In genomic region chr18:23377669-23378469, GRCh38 we compare ENCODE assay signal across 8 cellular contexts.
A peak's percentile ranks its signal among the peaks of the same experiment; 100 is the strongest.
DNase-seq lines count a peak whose midpoint lies in the region; ATAC-seq and TF ChIP-seq lines count a peak whose summit lies in the region.
"Had no signal": no experiment of that assay in that cellular context is flagged by ENCODE, and none has a peak within 500 bp of the region (broad histone marks: within the 10 kb centered on the region; RNA-seq: fewer than 3 reads in every experiment).

No MANE protein-coding gene starts in this region.

- DNase-seq in effector memory CD8-positive, alpha-beta T cell: no peak
- DNase-seq in skeletal muscle cell (ENCODE audit: low read depth) (peak; percentile 57), SIG-M5 treated with dmso at 0.1 percent for 504 hours (lab: John Stamatoyannopoulos, UW; ENCODE audit: unreplicated experiment) (no peak), natural killer cell (no peak)
- no peak for DNase-seq in stimulated activated CD4-positive, alpha-beta T cell treated with anti-CD3 and anti-CD28 coated beads, Interleukin-4, amount 100 ng/mL, for 4 hours

- ATAC-seq in GM18909 (IDR thresholded peaks at IDR 0.05; ENCODE audit: poor library complexity, unreplicated experiment): peak; percentile 72
- ATAC-seq in HG03571 (IDR thresholded peaks at IDR 0.05; ENCODE audit: unreplicated experiment): peak; percentile 66
- no peak for ATAC-seq in effector memory CD8-positive, alpha-beta T cell (replicated peaks)
- ATAC-seq in natural killer cell: no peak

- no peak overlapping the region for H3K4me3 Mint-ChIP-seq in effector memory CD8-positive, alpha-beta T cell
- H3K4me3 Mint-ChIP-seq in natural killer cell: no peak overlapping the region
- H3K4me3 Mint-ChIP-seq: natural killer cell treated with Interleukin-12 subunit alpha and Interleukin-12 subunit beta and Interleukin-15 and Interleukin-18, amount 100 ng/mL, for 72 hours had no signal

- TF ChIP-seq CTCF in natural killer cell (IDR thresholded peaks at IDR 0.05): no peak

- H3K4me3 ChIP-seq in skeletal muscle cell (ENCODE audit: low read depth, low read length): no peak overlapping the region

- no peaks in the 10 kb centered on the region for H3K9me3 Mint-ChIP-seq in effector memory CD8-positive, alpha-beta T cell
- no peaks in the 10 kb centered on the region for H3K9me3 Mint-ChIP-seq in natural killer cell
- H3K9me3 Mint-ChIP-seq: natural killer cell treated with Interleukin-12 subunit alpha and Interleukin-12 subunit beta and Interleukin-15 and Interleukin-18, amount 100 ng/mL, for 72 hours had no signal

- intact Hi-C loops in natural killer cell (cut with micrococcal nuclease): loop anchor here (5.0 kb wide), 2 partner anchors 246 to 446 kb away; partner anchors contain the start of gene RBBP8

- no peaks in the 10 kb centered on the region for H3K36me3 Mint-ChIP-seq in effector memory CD8-positive, alpha-beta T cell (ENCODE audit: insufficient read depth)
- H3K36me3 Mint-ChIP-seq in natural killer cell: no peaks in the 10 kb centered on the region

- H3K4me1 Mint-ChIP-seq in effector memory CD8-positive, alpha-beta T cell (ENCODE audit: low read depth in 2 of 2): no peaks in the 10 kb centered on the region
- H3K4me1 Mint-ChIP-seq in natural killer cell: peaks cover 0 to under 1% of the 10 kb centered on the region in 2 donors

- H3K27me3 Mint-ChIP-seq in effector memory CD8-positive, alpha-beta T cell: no peaks in the 10 kb centered on the region
- H3K27me3 Mint-ChIP-seq in natural killer cell (ENCODE audit: low read depth in 2 of 2): no peaks in the 10 kb centered on the region
- H3K27me3 Mint-ChIP-seq: natural killer cell treated with Interleukin-12 subunit alpha and Interleukin-12 subunit beta and Interleukin-15 and Interleukin-18, amount 100 ng/mL, for 72 hours had no signal

- H3K27ac Mint-ChIP-seq in effector memory CD8-positive, alpha-beta T cell: peak overlapping the region; percentile 20 to 82
- H3K27ac Mint-ChIP-seq in natural killer cell: no peak overlapping the region
- H3K27ac Mint-ChIP-seq: natural killer cell treated with Interleukin-12 subunit alpha and Interleukin-12 subunit beta and Interleukin-15 and Interleukin-18, amount 100 ng/mL, for 72 hours had no signal

Comparison
In these comparisons a context has a peak if more than half of its experiments do, and no peak if none do; other contexts are left out.
1. ATAC-seq: peak in GM18909 (single experiment) and HG03571 (single experiment); none in effector memory CD8-positive, alpha-beta T cell (single experiment) and natural killer cell (0 of 3).
2. H3K27ac Mint-ChIP-seq: peak in effector memory CD8-positive, alpha-beta T cell (2 of 2); none in natural killer cell (0 of 2).